14 cellular contexts compared by ENCODE assay signal in the genomic region with DNA sequence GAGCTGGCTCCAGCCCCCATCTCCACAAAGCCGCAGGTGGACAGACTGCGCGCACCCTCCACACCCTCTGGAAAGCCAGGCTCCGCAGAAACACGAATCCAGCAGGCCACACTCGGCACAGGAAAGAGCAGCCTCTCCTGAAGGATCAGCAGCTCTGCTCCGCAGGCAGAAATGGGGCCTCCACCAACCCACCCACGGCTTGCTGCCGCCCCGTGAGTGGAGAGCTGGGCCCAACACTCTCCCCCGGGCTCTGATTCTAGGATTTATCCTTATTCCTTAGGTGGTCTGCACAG. TPM values are rescaled to one million over a fixed set of nuclear protein-coding genes. Genes with fewer than 3 reads are reported as not detected.
A peak's percentile ranks its signal among the peaks of the same experiment; 100 is the strongest.
DNase-seq lines count a peak whose midpoint lies in the region; ATAC-seq and TF ChIP-seq lines count a peak whose summit lies in the region.
"Had no signal": no experiment of that assay in that cellular context is flagged by ENCODE, and none has a peak within 500 bp of the region (broad histone marks: within the 10 kb centered on the region; RNA-seq: fewer than 3 reads in every experiment).

No MANE protein-coding gene starts in this region.

- H3K27me3 ChIP-seq in BLaER1 (no peaks in the 10 kb centered on the region), HL-60 (ENCODE audit: insufficient read depth, poor library complexity, severe bottlenecking) (no peaks in the 10 kb centered on the region), body of pancreas (no peaks in the 10 kb centered on the region)
- no peaks in the 10 kb centered on the region for H3K27me3 ChIP-seq in CD8-positive, alpha-beta memory T cell (ENCODE audit: insufficient read depth, low read length, poor library complexity, severe bottlenecking)
- H3K27me3 ChIP-seq: ascending aorta, pancreas, right lobe of liver had no signal

- H3K9me3 ChIP-seq in BLaER1, result no peaks in the 10 kb centered on the region
- no peaks in the 10 kb centered on the region for H3K9me3 ChIP-seq in body of pancreas
- H3K9me3 ChIP-seq in CD8-positive, alpha-beta memory T cell (ENCODE audit: low read length), result no peaks in the 10 kb centered on the region
- H3K9me3 ChIP-seq: ascending aorta, pancreas, right lobe of liver had no signal

- H3K36me3 Mint-ChIP-seq in mesothelial cell of epicardium, result no peaks in the 10 kb centered on the region
- no peaks in the 10 kb centered on the region for H3K36me3 Mint-ChIP-seq in CD8-positive, alpha-beta memory T cell
- H3K36me3 Mint-ChIP-seq in stimulated activated memory B cell treated with anti-CD40 and anti-IgM and Interleukin-4, amounts not matched to agents 10 μg/mL and 1 μg/mL and 100 μg/mL, for 72 hours, result peaks cover 15% of the 10 kb centered on the region

- H4K20me1 ChIP-seq in BLaER1, result peaks cover 100% of the 10 kb centered on the region

- intact Hi-C loops in body of pancreas (cut with DNase I), result loop anchor here (5.0 kb wide), 1 partner anchor 111 kb away; no protein-coding TSS in a partner anchor

- no peaks in the 10 kb centered on the region for H3K9me3 Mint-ChIP-seq in mesothelial cell of epicardium
- no peaks in the 10 kb centered on the region for H3K9me3 Mint-ChIP-seq in CD8-positive, alpha-beta memory T cell
- H3K9me3 Mint-ChIP-seq in stimulated activated memory B cell treated with anti-CD40 and anti-IgM and Interleukin-4, amounts not matched to agents 10 μg/mL and 1 μg/mL and 100 μg/mL, for 72 hours, result peaks cover 9% of the 10 kb centered on the region
- H3K9me3 Mint-ChIP-seq: activated naive CD4-positive, alpha-beta T cell treated with anti-CD3 and anti-CD28 coated beads, Interleukin-2, amount 10 ng/mL, durations not matched to agents 7 days and 5 days had no signal

- H3K27ac Mint-ChIP-seq in mesothelial cell of epicardium, result peak overlapping the region; percentile 19
- peak overlapping the region in 2 of 8 donors; percentile 19 to 58 for H3K27ac Mint-ChIP-seq in CD8-positive, alpha-beta memory T cell
- H3K27ac Mint-ChIP-seq in stimulated activated memory B cell treated with anti-CD40 and anti-IgM and Interleukin-4, amounts not matched to agents 10 μg/mL and 1 μg/mL and 100 μg/mL, for 72 hours, result no peak overlapping the region
- H3K27ac Mint-ChIP-seq: activated naive CD4-positive, alpha-beta T cell treated with anti-CD3 and anti-CD28 coated beads, Interleukin-2, amount 10 ng/mL, durations not matched to agents 7 days and 5 days had no signal

- peaks cover 21% of the 10 kb centered on the region for H3K36me3 ChIP-seq in BLaER1
- no peaks in the 10 kb centered on the region for H3K36me3 ChIP-seq in body of pancreas (replicated peaks in 1 of 2; ENCODE audit: insufficient read depth in 1 of 2, low read depth in 2 of 2)
- no peaks in the 10 kb centered on the region for H3K36me3 ChIP-seq in CD8-positive, alpha-beta memory T cell (ENCODE audit: insufficient read depth, low read length)
- H3K36me3 ChIP-seq: ascending aorta, pancreas, right lobe of liver had no signal

- no peaks in the 10 kb centered on the region for H3K27me3 Mint-ChIP-seq in mesothelial cell of epicardium (ENCODE audit: low read depth)
- no peaks in the 10 kb centered on the region for H3K27me3 Mint-ChIP-seq in CD8-positive, alpha-beta memory T cell
- no peaks in the 10 kb centered on the region for H3K27me3 Mint-ChIP-seq in stimulated activated memory B cell treated with anti-CD40 and anti-IgM and Interleukin-4, amounts not matched to agents 10 μg/mL and 1 μg/mL and 100 μg/mL, for 72 hours
- H3K27me3 Mint-ChIP-seq: activated naive CD4-positive, alpha-beta T cell treated with anti-CD3 and anti-CD28 coated beads, Interleukin-2, amount 10 ng/mL, durations not matched to agents 7 days and 5 days had no signal

- POLR2A ChIA-PET in CD8-positive, alpha-beta memory T cell (lab: Charles Lee), result no interaction called here

- DNase-seq in HL-60 (ENCODE audit: low read depth in 1 of 2, low spot score in 1 of 2) (no peak), body of pancreas (no peak), mesothelial cell of epicardium (ENCODE audit: low spot score in 2 of 2, unreplicated experiment in 2 of 2) (no peak)
- no peak for DNase-seq in CD8-positive, alpha-beta memory T cell
- DNase-seq in effector CD8-positive, alpha-beta T cell (lab: John Stamatoyannopoulos, UW), result no peak
- DNase-seq: activated T-cell treated with anti-CD3 and anti-CD28 coated beads, Interleukin-2, amount 50 U/mL, for 48 hours; NCI-H1694 treated with DMSO at 0.1 percent for 48 hours had no signal

- no peak for TF ChIP-seq POLR2A in body of pancreas (IDR thresholded peaks at IDR 0.05)

- H3K27ac ChIP-seq in BLaER1, result peak overlapping the region; percentile 65
- H3K27ac ChIP-seq in HL-60 (replicated peaks), result peak overlapping the region; percentile 45; the same call in 1 of the 2 replicates
- H3K27ac ChIP-seq in body of pancreas, result peak overlapping the region in 3 of 4 donors; percentile 43 to 52 (median 43)
- H3K27ac ChIP-seq in CD8-positive, alpha-beta memory T cell (ENCODE audit: low read depth, low read length), result no peak overlapping the region
- H3K27ac ChIP-seq: ascending aorta had no signal

- H3K4me1 Mint-ChIP-seq in mesothelial cell of epicardium, result peaks cover 21% of the 10 kb centered on the region
- peaks cover 47 to 79% (median 60%) of the 10 kb centered on the region in 3 donors for H3K4me1 Mint-ChIP-seq in CD8-positive, alpha-beta memory T cell
- H3K4me1 Mint-ChIP-seq in stimulated activated memory B cell treated with anti-CD40 and anti-IgM and Interleukin-4, amounts not matched to agents 10 μg/mL and 1 μg/mL and 100 μg/mL, for 72 hours, result peaks cover 57% of the 10 kb centered on the region

- WGBS in body of pancreas, 2 donors, result 83 to 96% methylated on average over 5 to 11 of the region's 11 CpGs

- peak overlapping the region; percentile 68 for H3K4me2 ChIP-seq in BLaER1

- no peak overlapping the region for H3K4me3 Mint-ChIP-seq in mesothelial cell of epicardium
- no peak overlapping the region for H3K4me3 Mint-ChIP-seq in CD8-positive, alpha-beta memory T cell
- no peak overlapping the region for H3K4me3 Mint-ChIP-seq in stimulated activated memory B cell treated with anti-CD40 and anti-IgM and Interleukin-4, amounts not matched to agents 10 μg/mL and 1 μg/mL and 100 μg/mL, for 72 hours
- H3K4me3 Mint-ChIP-seq: activated naive CD4-positive, alpha-beta T cell treated with anti-CD3 and anti-CD28 coated beads, Interleukin-2, amount 10 ng/mL, durations not matched to agents 7 days and 5 days had no signal

- peaks cover 70% of the 10 kb centered on the region for H3K4me1 ChIP-seq in BLaER1
- H3K4me1 ChIP-seq in body of pancreas, result peaks cover 47% of the 10 kb centered on the region
- H3K4me1 ChIP-seq in CD8-positive, alpha-beta memory T cell (ENCODE audit: insufficient read depth, low read length), result peaks cover 24% of the 10 kb centered on the region

- CTCF ChIA-PET in CD8-positive, alpha-beta memory T cell (lab: Charles Lee), result interaction anchor here (0.9 to 1.4 kb wide), 2 partner anchors 16 to 110 kb away, joined by 3 to 4 read pairs; no protein-coding TSS in a partner anchor

- no peak for TF ChIP-seq CTCF in HL-60 (IDR thresholded peaks at IDR 0.05; ENCODE audit: insufficient read depth, low read length)
- no peak for TF ChIP-seq CTCF in body of pancreas (IDR thresholded peaks at IDR 0.05)
- TF ChIP-seq CTCF in mesothelial cell of epicardium (IDR thresholded peaks at IDR 0.05; ENCODE audit: unreplicated experiment), result no peak

- ATAC-seq in body of pancreas (no peak), HG02571 (IDR thresholded peaks at IDR 0.05; ENCODE audit: unreplicated experiment) (no peak)
- no peak for ATAC-seq in stimulated activated memory B cell treated with anti-CD40 and anti-IgM and Interleukin-4, amounts not matched to agents 10 μg/mL and 1 μg/mL and 100 μg/mL, for 72 hours

- peak overlapping the region; percentile 66; the same call in 1 of the 2 replicates for H3K9ac ChIP-seq in BLaER1

- H3K4me3 ChIP-seq in BLaER1, result no peak overlapping the region
- no peak overlapping the region for H3K4me3 ChIP-seq in HL-60 (replicated peaks; ENCODE audit: insufficient read depth, low read length)
- no peak overlapping the region for H3K4me3 ChIP-seq in body of pancreas
- no peak overlapping the region for H3K4me3 ChIP-seq in CD8-positive, alpha-beta memory T cell (ENCODE audit: low read length)
- H3K4me3 ChIP-seq: ascending aorta, pancreas, right lobe of liver had no signal

RNA-seq across cellular contexts. Expression of a gene that starts 39.2 kb away (rescaled TPM):
- 10 to 100 TPM; 12.7 to 29.0 TPM for total RNA-seq in body of pancreas
- 27.5 to 28.8 TPM (median 28.1 TPM) in 3 replicates for total RNA-seq in mesothelial cell of epicardium
- 10 to 100 TPM; 20.5 to 21.0 TPM for total RNA-seq in CD8-positive, alpha-beta memory T cell
- polyA plus RNA-seq in CD8-positive, alpha-beta memory T cell, result 1.4 TPM
